ENCODE assay signal across 9 cellular contexts in the genomic region with DNA sequence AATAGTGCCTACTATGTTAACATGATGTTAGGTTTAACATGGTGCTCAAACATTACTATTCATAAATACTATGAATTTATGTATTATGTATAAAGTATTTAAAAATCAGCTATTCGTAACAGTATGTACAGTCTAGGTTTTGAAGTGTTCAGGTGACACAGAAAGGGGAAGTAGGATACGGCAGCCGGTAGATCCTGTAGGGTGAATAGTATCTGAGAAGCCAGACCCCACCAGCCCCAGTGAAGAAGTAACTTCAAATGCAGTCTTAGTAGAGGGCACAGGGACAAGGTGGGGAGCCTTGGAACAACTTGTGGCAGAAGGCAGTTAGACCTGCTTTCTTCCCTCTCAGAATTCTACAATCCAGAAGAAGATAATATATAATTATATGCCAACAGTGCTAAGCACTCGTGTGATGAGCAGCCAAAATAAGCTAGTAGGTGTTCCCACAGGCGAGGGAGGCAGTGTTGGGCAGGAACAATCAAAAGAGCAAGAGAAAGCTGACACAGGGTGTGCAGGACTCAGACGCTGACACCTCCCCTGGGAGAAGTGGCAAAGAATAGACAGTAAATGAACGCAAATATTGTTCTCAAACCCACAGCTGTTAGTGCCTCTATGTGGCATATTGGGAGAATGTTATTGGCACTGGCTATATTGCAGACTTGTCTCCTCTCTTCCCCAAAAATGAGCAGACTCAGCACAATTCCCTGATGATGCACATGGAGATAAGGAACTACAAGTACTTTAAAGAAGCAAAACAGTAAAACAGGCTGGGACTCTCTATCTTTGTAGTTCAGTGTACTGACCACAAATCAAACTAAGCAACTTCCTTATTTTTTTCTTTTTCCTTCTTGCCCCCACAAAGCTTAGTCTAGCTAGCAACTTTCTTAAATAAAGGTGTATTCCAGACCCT. TPM values are rescaled to one million over a fixed set of nuclear protein-coding genes. Genes with fewer than 3 reads are reported as not detected.
DNase-seq lines count a peak whose midpoint lies in the region; ATAC-seq, FAIRE-seq and TF ChIP-seq lines count a peak whose summit lies in the region.
"Had no signal": no experiment of that assay in that cellular context is flagged by ENCODE, and none has a peak within 500 bp of the region (broad histone marks: within the 10 kb centered on the region; RNA-seq: fewer than 3 reads in every experiment).

No MANE protein-coding gene starts in this region.

- no peaks in the 10 kb centered on the region for H3K36me3 ChIP-seq in Peyer's patch
- no peaks in the 10 kb centered on the region for H3K36me3 ChIP-seq in uterus

- H3K27me3 ChIP-seq in Peyer's patch (no peaks in the 10 kb centered on the region), uterus (no peaks in the 10 kb centered on the region)

- TF ChIP-seq POLR2A in GM12891 (IDR thresholded peaks at IDR 0.05; ENCODE audit: low read depth, low read length) (no peak), Peyer's patch (IDR thresholded peaks at IDR 0.05) (no peak), uterus (IDR thresholded peaks at IDR 0.05) (no peak)

- DNase-seq in GM12891 (ENCODE audit: insufficient read length, low spot score), result no peak
- DNase-seq in Peyer's patch, result peak in 2 of 3 donors; percentile 65 to 66
- DNase-seq in inferior parietal cortex (ENCODE audit: extremely low spot score), result peak; percentile 62
- no peak for DNase-seq in uterus
- DNase-seq in stimulated activated CD4-positive, alpha-beta T cell treated with anti-CD3 and anti-CD28 coated beads, Interleukin-15, amount 100 ng/mL, for 24 hours, result no peak
- DNase-seq in ecto neural progenitor cell (ENCODE audit: low spot score), result no peak

- intact Hi-C loops in uterus (cut with DNase I; ENCODE audit: low total_unique reads), result no loop called here

- H3K4me1 ChIP-seq in Peyer's patch (peaks cover 0 to 13% (median 8%) of the 10 kb centered on the region in 4 donors), uterus (no peaks in the 10 kb centered on the region)

- TF ChIP-seq CTCF in Peyer's patch (IDR thresholded peaks at IDR 0.05), result no peak
- TF ChIP-seq CTCF in uterus (IDR thresholded peaks at IDR 0.05), result no peak

- ATAC-seq in HG02938 (IDR thresholded peaks at IDR 0.05; ENCODE audit: unreplicated experiment), result peak; percentile 25
- ATAC-seq in HG03280 (IDR thresholded peaks at IDR 0.05; ENCODE audit: unreplicated experiment), result no peak

- H3K4me3 ChIP-seq in Peyer's patch, result peak overlapping the region in 2 of 4 donors; percentile 0 to 16
- no peak overlapping the region for H3K4me3 ChIP-seq in uterus

- H3K9me3 ChIP-seq in Peyer's patch, result no peaks in the 10 kb centered on the region
- no peaks in the 10 kb centered on the region for H3K9me3 ChIP-seq in uterus

- peak; percentile 43 for FAIRE-seq in GM12891 (lab: Jason Lieb, UNC)
- FAIRE-seq: endometrium had no signal

- H3K27ac ChIP-seq in Peyer's patch, result peak overlapping the region; percentile 15 to 77 (median 28)
- H3K27ac ChIP-seq in uterus, result no peak overlapping the region

TF ChIP-seq in GM12891, 5 proteins besides CTCF, POLR2A, EP300 and RAD21:
- TF ChIP-seq PAX5 (IDR thresholded peaks at IDR 0.05; ENCODE audit: insufficient read depth, low read length, severe bottlenecking) (no peak), TAF1 (IDR thresholded peaks at IDR 0.05; ENCODE audit: low read depth, low read length) (no peak), POU2F2 (IDR thresholded peaks at IDR 0.05; ENCODE audit: low read depth, low read length) (no peak), SPI1 (IDR thresholded peaks at IDR 0.05; ENCODE audit: low read depth, low read length) (peak; percentile 91), POLR2AphosphoS5 (IDR thresholded peaks at IDR 0.05; ENCODE audit: low read depth, low read length) (no peak)

RNA-seq across cellular contexts. Expression of gene ZNF367, which starts 4.6 kb away (rescaled TPM):
- 4.2 TPM for polyA plus RNA-seq in GM12891 (2012; ENCODE audit: low read depth, missing spikeins)
- total RNA-seq in Peyer's patch (1 to 10 TPM; 1.5 to 7.4 (median 3.4) TPM), uterus (10 to 100 TPM in 1 of 4 donors, 1 to 10 TPM in 2, under 1 TPM in 1; 0.26 to 21.2 (median 1.7) TPM)

RNA-seq across cellular contexts. Expression of gene SLC35D2, which starts 30.1 kb away (rescaled TPM):
- polyA plus RNA-seq in GM12891 (2012; ENCODE audit: low read depth, missing spikeins), result 12.1 TPM
- total RNA-seq in Peyer's patch, result 100 to 1,000 TPM in 1 of 4 donors, 10 to 100 TPM in 3; 38.8 to 140 (median 84.9) TPM
- total RNA-seq in uterus, result 10 to 100 TPM in 3 of 4 donors, 1 to 10 TPM in 1; 5.6 to 38.5 (median 21.0) TPM

RNA-seq across cellular contexts. Expression of gene HABP4, which starts 36.4 kb away (rescaled TPM):
- 2.3 TPM for polyA plus RNA-seq in GM12891 (2012; ENCODE audit: low read depth, missing spikeins)
- total RNA-seq in Peyer's patch (10 to 100 TPM in 1 of 4 donors, 1 to 10 TPM in 3; 3.2 to 19.8 (median 5.1) TPM), uterus (10 to 100 TPM in 2 of 4 donors, 1 to 10 TPM in 2; 4.1 to 19.4 (median 11.9) TPM)

Comparison
In these comparisons a context has a peak if more than half of its experiments do, and no peak if none do; other contexts are left out.
1. DNase-seq: peak in Peyer's patch (2 of 3) and inferior parietal cortex (single experiment); none in GM12891 (single experiment), uterus (0 of 2), stimulated activated CD4-positive, alpha-beta T cell treated with anti-CD3 and anti-CD28 coated beads, Interleukin-15, amount 100 ng/mL, for 24 hours (single experiment) and ecto neural progenitor cell (single experiment).
2. H3K27ac ChIP-seq: peak in Peyer's patch (4 of 4); none in uterus (0 of 2).